In genomic region chr4:183455431-183456145, GRCh38 we compare ENCODE assay signal across 15 cellular contexts. TPM values are rescaled to one million over a fixed set of nuclear protein-coding genes. Genes with fewer than 3 reads are reported as not detected.
DNase-seq lines count a peak whose midpoint lies in the region; ATAC-seq lines count a peak whose summit lies in the region.
"Had no signal": no experiment of that assay in that cellular context is flagged by ENCODE, and none has a peak within 500 bp of the region (broad histone marks: within the 10 kb centered on the region; RNA-seq: fewer than 3 reads in every experiment).

No MANE protein-coding gene starts in this region.

- H3K4me3 Mint-ChIP-seq in activated naive CD4-positive, alpha-beta T cell treated with anti-CD3 and anti-CD28 coated beads, Interleukin-2, amount 10 ng/mL, durations not matched to agents 7 days and 5 days: peak overlapping the region; percentile 36
- no peak overlapping the region for H3K4me3 Mint-ChIP-seq in effector memory CD8-positive, alpha-beta T cell
- H3K4me3 Mint-ChIP-seq: neural crest cell had no signal

- peak; percentile 48 for DNase-seq in activated naive CD4-positive, alpha-beta T cell treated with anti-CD3 and anti-CD28 coated beads, Interleukin-2, amount 10 ng/mL, durations not matched to agents 7 days and 5 days
- no peak for DNase-seq in activated naive CD4-positive, alpha-beta T cell treated with Interleukin-2 at 50 U/mL for 16 hours
- DNase-seq in RPMI7951 (ENCODE audit: low read depth) (peak; percentile 78), cerebellum (ENCODE audit: low spot score) (no peak), germinal center (ENCODE audit: low spot score) (no peak), SKM-1 (lab: John Stamatoyannopoulos, UW; ENCODE audit: unreplicated experiment) (no peak)
- no peak for DNase-seq in effector memory CD8-positive, alpha-beta T cell
- DNase-seq: cortex of kidney, esophagus squamous epithelium, lower lobe of right lung, NCI-H2107, NCI-H82, SHP77 had no signal

- peaks cover 18% of the 10 kb centered on the region for H3K4me1 Mint-ChIP-seq in activated naive CD4-positive, alpha-beta T cell treated with anti-CD3 and anti-CD28 coated beads, Interleukin-2, amount 10 ng/mL, durations not matched to agents 7 days and 5 days
- H3K4me1 Mint-ChIP-seq in effector memory CD8-positive, alpha-beta T cell (ENCODE audit: low read depth in 2 of 2): peaks cover 8 to 10% of the 10 kb centered on the region in 2 donors
- H3K4me1 Mint-ChIP-seq: neural crest cell had no signal

- H3K27me3 Mint-ChIP-seq in activated naive CD4-positive, alpha-beta T cell treated with anti-CD3 and anti-CD28 coated beads, Interleukin-2, amount 10 ng/mL, durations not matched to agents 7 days and 5 days: no peaks in the 10 kb centered on the region
- no peaks in the 10 kb centered on the region for H3K27me3 Mint-ChIP-seq in effector memory CD8-positive, alpha-beta T cell

- peak; percentile 39 for ATAC-seq in effector memory CD8-positive, alpha-beta T cell (replicated peaks)
- no peak for ATAC-seq in HG03565 (IDR thresholded peaks at IDR 0.05; ENCODE audit: unreplicated experiment)
- ATAC-seq: lower lobe of right lung had no signal

- CTCF ChIA-PET in activated naive CD4-positive, alpha-beta T cell treated with anti-CD3 and anti-CD28 coated beads, Interleukin-2, amount 10 ng/mL, durations not matched to agents 7 days and 5 days (lab: Charles Lee): interaction anchor here (1.2 kb wide), 1 partner anchor 147 kb away, joined by 3 read pairs; no protein-coding TSS in a partner anchor

- H3K9me3 Mint-ChIP-seq in activated naive CD4-positive, alpha-beta T cell treated with anti-CD3 and anti-CD28 coated beads, Interleukin-2, amount 10 ng/mL, durations not matched to agents 7 days and 5 days: peaks cover 5% of the 10 kb centered on the region
- H3K9me3 Mint-ChIP-seq in effector memory CD8-positive, alpha-beta T cell: no peaks in the 10 kb centered on the region
- H3K9me3 Mint-ChIP-seq: neural crest cell had no signal

- peak overlapping the region; percentile 73 for H3K27ac Mint-ChIP-seq in activated naive CD4-positive, alpha-beta T cell treated with anti-CD3 and anti-CD28 coated beads, Interleukin-2, amount 10 ng/mL, durations not matched to agents 7 days and 5 days
- H3K27ac Mint-ChIP-seq in effector memory CD8-positive, alpha-beta T cell: peak overlapping the region; percentile 35 to 81

- H3K36me3 Mint-ChIP-seq in activated naive CD4-positive, alpha-beta T cell treated with anti-CD3 and anti-CD28 coated beads, Interleukin-2, amount 10 ng/mL, durations not matched to agents 7 days and 5 days: peaks cover 18% of the 10 kb centered on the region
- peaks cover 14% of the 10 kb centered on the region for H3K36me3 Mint-ChIP-seq in effector memory CD8-positive, alpha-beta T cell (ENCODE audit: insufficient read depth)

RNA-seq across cellular contexts. Expression of gene CDKN2AIP, which starts 11.2 kb away (rescaled TPM):
- total RNA-seq in RPMI7951 (2014; rRNA removed; shearing (Covaris generic)): 15.6 and 16.9 TPM in 2 replicates
- total RNA-seq in cerebellum: 18.4 TPM

RNA-seq across cellular contexts. Expression of gene ING2, which starts 49.3 kb away (rescaled TPM):
- 11.8 and 17.7 TPM in 2 replicates for total RNA-seq in RPMI7951 (2014; rRNA removed; shearing (Covaris generic))
- 17.1 TPM for total RNA-seq in cerebellum

Comparison
In these comparisons a context has a peak if more than half of its experiments do, and no peak if none do; other contexts are left out.
1. DNase-seq: peak in activated naive CD4-positive, alpha-beta T cell treated with anti-CD3 and anti-CD28 coated beads, Interleukin-2, amount 10 ng/mL, durations not matched to agents 7 days and 5 days (single experiment) and RPMI7951 (single experiment); none in activated naive CD4-positive, alpha-beta T cell treated with Interleukin-2 at 50 U/mL for 16 hours (single experiment), effector memory CD8-positive, alpha-beta T cell (0 of 3), cerebellum (single experiment), germinal center (single experiment) and SKM-1 (single experiment).